ENCODE assay signal across 4 cellular contexts in genomic region chr5:113974976-113975375, GRCh38.
"Had no signal": no experiment of that assay in that cellular context is flagged by ENCODE, and none has a peak within 500 bp of the region (broad histone marks: within the 10 kb centered on the region; RNA-seq: fewer than 3 reads in every experiment).

No MANE protein-coding gene starts in this region.

- H3K27ac ChIP-seq: HL-60 had no signal

- DNase-seq: IMR-90, KBM-7, KG1 had no signal
